Comparison of ENCODE assay signal across 26 cellular contexts in genomic region chr4:21077967-21078366, GRCh38.
"Had no signal": no experiment of that assay in that cellular context is flagged by ENCODE, and none has a peak within 500 bp of the region (broad histone marks: within the 10 kb centered on the region; RNA-seq: fewer than 3 reads in every experiment).

No MANE protein-coding gene starts in this region.

- H3K27ac Mint-ChIP-seq: activated CD4-positive, alpha-beta memory T cell treated with anti-CD3 and anti-CD28 coated beads for 36 hours; activated CD4-positive, alpha-beta T cell treated with anti-CD3 and anti-CD28 coated beads, Interleukin-2, amount 10 ng/mL, durations not matched to agents 7 days and 5 days; activated naive CD4-positive, alpha-beta T cell treated with anti-CD3 and anti-CD28 coated beads, Interleukin-2, amount 50 U/mL, for 72 hours; activated naive CD8-positive, alpha-beta T cell treated with anti-CD3 and anti-CD28 coated beads, Interleukin-2, amount 50 U/mL, for 24 hours; brain had no signal

- H3K27ac ChIP-seq: ascending aorta, SJCRH30, VCaP had no signal

- H3K4me3 Mint-ChIP-seq: activated CD4-positive, alpha-beta memory T cell treated with anti-CD3 and anti-CD28 coated beads for 36 hours; activated CD4-positive, alpha-beta T cell treated with anti-CD3 and anti-CD28 coated beads, Interleukin-2, amount 10 ng/mL, durations not matched to agents 7 days and 5 days; activated naive CD8-positive, alpha-beta T cell treated with anti-CD3 and anti-CD28 coated beads, Interleukin-2, amount 50 U/mL, for 24 hours; activated T-cell treated with anti-CD3 and anti-CD28 coated beads, Interleukin-2, amount 50 U/mL, for 4 hours; brain had no signal

- H3K27me3 ChIP-seq: ascending aorta, SJCRH30 had no signal

- H3K4me1 ChIP-seq: ascending aorta, SJCRH30 had no signal

- H3K9me3 ChIP-seq: ascending aorta, SJCRH30, SK-N-SH had no signal

- H3K36me3 ChIP-seq: ascending aorta, SJCRH30 had no signal

- H3K36me3 Mint-ChIP-seq: activated CD4-positive, alpha-beta memory T cell treated with anti-CD3 and anti-CD28 coated beads for 36 hours; brain had no signal

- H3K4me1 Mint-ChIP-seq: activated CD4-positive, alpha-beta T cell treated with anti-CD3 and anti-CD28 coated beads, Interleukin-2, amount 10 ng/mL, durations not matched to agents 7 days and 5 days; activated naive CD8-positive, alpha-beta T cell treated with anti-CD3 and anti-CD28 coated beads, Interleukin-2, amount 50 U/mL, for 24 hours; brain had no signal

- ATAC-seq: activated naive CD4-positive, alpha-beta T cell treated with anti-CD3 and anti-CD28 coated beads, Interleukin-2, amount 50 U/mL, for 72 hours; activated naive CD8-positive, alpha-beta T cell treated with anti-CD3 and anti-CD28 coated beads, Interleukin-2, amount 50 U/mL, for 24 hours; activated T-cell treated with anti-CD3 and anti-CD28 coated beads, Interleukin-2, amount 50 U/mL, for 4 hours; Right ventricle myocardium inferior had no signal

- DNase-seq: activated CD4-positive, alpha-beta memory T cell treated with anti-CD3 and anti-CD28 coated beads for 36 hours; activated CD4-positive, alpha-beta T cell treated with anti-CD3 and anti-CD28 coated beads, Interleukin-2, amount 10 ng/mL, durations not matched to agents 7 days and 5 days; activated CD4-positive, CD25-positive, alpha-beta regulatory T cell; activated CD8-positive, alpha-beta memory T cell treated with anti-CD3 and anti-CD28 coated beads for 24 hours; activated effector memory CD4-positive, alpha-beta T cell treated with anti-CD3 and anti-CD28 coated beads, Interleukin-2, amount 50 U/mL, for 16 hours; activated naive CD4-positive, alpha-beta T cell treated with Interleukin-2 at 50 U/mL for 16 hours; activated naive CD8-positive, alpha-beta T cell treated with anti-CD3 and anti-CD28 coated beads, Interleukin-2, amount 50 U/mL, for 24 hours; activated T-cell treated with anti-CD3 and anti-CD28 coated beads, Interleukin-2, amount 50 U/mL, for 4 hours; amniotic stem cell; Karpas-422; NCI-H1048; NCI-H146; NCI-H1930; NCI-H2171; NCI-H2227 treated with DMSO at 0.1 percent for 48 hours; NCI-H526 treated with DMSO at 0.1 percent for 48 hours; NCI-H82; RPMI8226; SJCRH30; SK-N-SH; T-helper 1 cell had no signal

- H3K4me2 ChIP-seq: SK-N-SH had no signal

- H3K4me3 ChIP-seq: ascending aorta, SJCRH30 had no signal

- H3K27me3 Mint-ChIP-seq: activated CD4-positive, alpha-beta memory T cell treated with anti-CD3 and anti-CD28 coated beads for 36 hours; activated CD4-positive, alpha-beta T cell treated with anti-CD3 and anti-CD28 coated beads, Interleukin-2, amount 10 ng/mL, durations not matched to agents 7 days and 5 days; activated naive CD8-positive, alpha-beta T cell treated with anti-CD3 and anti-CD28 coated beads, Interleukin-2, amount 50 U/mL, for 24 hours had no signal

- H3K9ac ChIP-seq: SK-N-SH had no signal
